In the genomic region with DNA sequence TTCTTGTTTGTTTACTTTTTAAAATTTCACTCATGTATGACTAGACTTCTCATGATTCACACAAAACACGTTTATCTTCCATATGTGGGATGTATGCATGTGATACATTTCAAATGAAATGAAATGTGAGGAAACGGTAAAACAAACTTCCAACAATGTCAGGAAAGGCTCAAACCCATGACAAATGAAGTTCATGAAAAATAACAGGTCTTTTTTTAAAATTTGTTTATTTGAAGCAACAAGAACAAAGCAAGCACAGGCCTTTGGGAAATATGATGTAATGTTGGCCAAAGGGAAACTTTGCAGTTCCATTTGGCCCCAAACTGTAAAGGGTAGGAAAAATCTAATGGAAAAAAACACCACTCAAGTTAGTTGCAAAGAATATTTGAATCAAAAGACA, we compare ENCODE assay signal across 22 cellular contexts.
"Had no signal": no experiment of that assay in that cellular context is flagged by ENCODE, and none has a peak within 500 bp of the region (broad histone marks: within the 10 kb centered on the region; RNA-seq: fewer than 3 reads in every experiment).

No MANE protein-coding gene starts in this region.

- H3K27ac ChIP-seq: RWPE1 had no signal

- ATAC-seq: Panc1, PC-3, T-cell had no signal

- DNase-seq: Karpas-422, KG1, MG63, NCI-H1092, NCI-H1105 treated with DMSO at 0.1 percent for 48 hours, NCI-H1417 treated with DMSO at 0.1 percent for 48 hours, NCI-H146, NCI-H1694 treated with DMSO at 0.1 percent for 48 hours, NCI-H1930, NCI-H2081, NCI-H2107, NCI-H2227 treated with DMSO at 0.1 percent for 48 hours, NCI-H524, NCI-H69, NCI-H774, PC-3, SHP77, SK-N-SH, SW 1271, T-cell had no signal

- H3K27me3 ChIP-seq: MG63 had no signal

- H3K9me3 ChIP-seq: SK-N-SH had no signal

- H3K4me3 ChIP-seq: MG63 had no signal

- H3K9ac ChIP-seq: SK-N-SH had no signal

- H3K36me3 ChIP-seq: MG63 had no signal

- H3K4me2 ChIP-seq: SK-N-SH had no signal
